ENCODE assay signal across 8 cellular contexts in genomic region chr1:150548632-150549495, GRCh38. TPM values are rescaled to one million over a fixed set of nuclear protein-coding genes. Genes with fewer than 3 reads are reported as not detected.
A peak's percentile ranks its signal among the peaks of the same experiment; 100 is the strongest.
DNase-seq lines count a peak whose midpoint lies in the region; ATAC-seq lines count a peak whose summit lies in the region.

ADAMTSL4 (plus strand) TSS chr1:150549408; CDS start chr1:150552289, 2,881 bp downstream.

- no peaks in the 10 kb centered on the region for H3K9me3 Mint-ChIP-seq in stimulated activated naive B cell treated with anti-CD40 and anti-IgM and Interleukin-4, amounts not matched to agents 10 μg/mL and 1 μg/mL and 100 μg/mL, for 72 hours

- peak; percentile 47 for DNase-seq in activated T-cell treated with anti-CD3 and anti-CD28 coated beads for 48 hours (ENCODE audit: low read depth)
- no peak for DNase-seq in activated T-cell treated with anti-CD3 and anti-CD28 coated beads for 4 hours
- peak; percentile 88 for DNase-seq in HuH-7.5 (ENCODE audit: low spot score)
- peak; percentile 47 for DNase-seq in SK-MEL-5 (ENCODE audit: low read depth, low spot score)
- DNase-seq in cerebellum (ENCODE audit: low spot score), result peak; percentile 36
- peak; percentile 77 for DNase-seq in kidney tubule cell (ENCODE audit: low spot score)
- peak; percentile 37 for DNase-seq in stimulated activated naive B cell treated with anti-CD40 and anti-IgM and Interleukin-4, amounts not matched to agents 10 μg/mL and 1 μg/mL and 100 μg/mL, for 72 hours
- DNase-seq in pons (ENCODE audit: low spot score), result no peak

- peaks cover 29 to 49% of the 10 kb centered on the region in 2 donors for H3K4me1 Mint-ChIP-seq in stimulated activated naive B cell treated with anti-CD40 and anti-IgM and Interleukin-4, amounts not matched to agents 10 μg/mL and 1 μg/mL and 100 μg/mL, for 72 hours

- in situ Hi-C loops in SK-MEL-5 (cut with HindIII; ENCODE audit: low pct_unique_long_range_greater_than_20kb, low sequenced_read_pairs), result no loop called here

- H3K36me3 Mint-ChIP-seq in stimulated activated naive B cell treated with anti-CD40 and anti-IgM and Interleukin-4, amounts not matched to agents 10 μg/mL and 1 μg/mL and 100 μg/mL, for 72 hours, result no peaks in the 10 kb centered on the region

- peak within 1 kb of the TSS; percentile 80 to 83 for H3K4me3 Mint-ChIP-seq in stimulated activated naive B cell treated with anti-CD40 and anti-IgM and Interleukin-4, amounts not matched to agents 10 μg/mL and 1 μg/mL and 100 μg/mL, for 72 hours

- H3K27ac Mint-ChIP-seq in stimulated activated naive B cell treated with anti-CD40 and anti-IgM and Interleukin-4, amounts not matched to agents 10 μg/mL and 1 μg/mL and 100 μg/mL, for 72 hours, result peak within 1 kb of the TSS; percentile 79

- H3K27me3 Mint-ChIP-seq in stimulated activated naive B cell treated with anti-CD40 and anti-IgM and Interleukin-4, amounts not matched to agents 10 μg/mL and 1 μg/mL and 100 μg/mL, for 72 hours, result peaks cover 5 to 24% of the 10 kb centered on the region in 2 donors

- ATAC-seq in stimulated activated naive B cell treated with anti-CD40 and anti-IgM and Interleukin-4, amounts not matched to agents 10 μg/mL and 1 μg/mL and 100 μg/mL, for 72 hours (replicated peaks), result peak; percentile 77 to 79

RNA-seq across cellular contexts. Expression of gene ADAMTSL4, which starts in this region (rescaled TPM):
- total RNA-seq in SK-MEL-5 (2014; rRNA removed; shearing (Covaris generic)), result 0.27 and 0.48 TPM in 2 replicates
- polyA plus RNA-seq in SK-MEL-5 (2015; cell fraction: cytosol; rRNA removed), result 1.7 and 2.3 TPM in 2 replicates
- polyA plus RNA-seq in SK-MEL-5 (2015; cell fraction: nucleus; rRNA removed), result 4.4 and 6.4 TPM in 2 replicates
- total RNA-seq in cerebellum, result 0.36 TPM

Comparison
In these comparisons a context has a peak if more than half of its experiments do, and no peak if none do; other contexts are left out.
1. DNase-seq: peak in activated T-cell treated with anti-CD3 and anti-CD28 coated beads for 48 hours (single experiment), HuH-7.5 (single experiment), SK-MEL-5 (single experiment), kidney tubule cell (single experiment) and stimulated activated naive B cell treated with anti-CD40 and anti-IgM and Interleukin-4, amounts not matched to agents 10 μg/mL and 1 μg/mL and 100 μg/mL, for 72 hours (single experiment); none in activated T-cell treated with anti-CD3 and anti-CD28 coated beads for 4 hours (single experiment) and pons (single experiment).
2. Peak in DNase-seq in cerebellum; RNA of the gene not detected or under 1 TPM.